8 cellular contexts compared by ENCODE assay signal in the genomic region with DNA sequence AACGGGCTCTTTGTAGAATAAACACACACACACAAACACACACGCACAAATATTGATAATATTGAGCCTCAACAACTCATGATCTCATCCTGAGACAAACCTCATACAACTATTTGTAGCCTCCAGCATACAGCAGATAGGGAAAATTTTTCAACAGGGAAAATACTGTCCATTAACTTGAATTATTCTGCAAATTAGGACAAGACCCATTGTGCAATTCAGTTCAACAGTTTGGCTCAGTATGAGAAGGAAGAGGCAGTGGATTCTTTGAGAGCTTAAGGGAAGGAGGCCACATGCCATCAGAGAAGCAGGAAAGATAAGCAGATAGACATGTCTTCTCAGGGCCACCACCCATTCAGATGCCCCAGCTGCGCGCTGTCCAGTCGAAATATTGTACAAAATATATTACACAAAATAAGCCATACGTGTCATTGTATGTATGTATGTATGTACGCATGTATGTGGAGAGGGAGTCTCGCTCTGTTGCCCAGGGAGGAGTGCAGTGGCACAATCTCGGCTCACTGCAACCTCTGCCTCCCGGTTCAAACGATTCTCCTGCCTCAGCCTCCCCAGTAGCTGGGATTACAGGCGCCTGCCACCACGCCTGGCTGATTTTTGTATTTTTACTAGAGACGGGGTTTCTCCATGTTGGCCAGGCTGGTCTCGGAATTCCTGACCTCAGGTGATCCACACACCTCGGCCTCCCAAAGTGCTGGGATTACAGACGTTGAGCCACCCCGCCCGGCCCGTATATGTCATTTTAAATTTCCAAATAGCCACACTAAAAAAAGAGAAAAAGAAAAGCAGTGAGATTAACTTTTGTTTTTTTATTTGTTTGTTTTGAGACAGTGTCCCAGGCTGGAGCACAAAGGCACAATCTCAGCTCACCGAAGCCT. TPM values are rescaled to one million over a fixed set of nuclear protein-coding genes. Genes with fewer than 3 reads are reported as not detected.
DNase-seq lines count a peak whose midpoint lies in the region; ATAC-seq and TF ChIP-seq lines count a peak whose summit lies in the region.

No MANE protein-coding gene starts in this region.

- H3K9ac ChIP-seq in Karpas-422 (ENCODE audit: low read length), result peak overlapping the region; percentile 95

- no peaks in the 10 kb centered on the region for H3K9me2 ChIP-seq in Karpas-422 (replicated peaks; ENCODE audit: insufficient read depth, low read length)

- peaks cover 59% of the 10 kb centered on the region for H3K4me1 ChIP-seq in Karpas-422 (ENCODE audit: low read length)

- H3K9me3 Mint-ChIP-seq in nephron, result no peaks in the 10 kb centered on the region

- H3K27me3 ChIP-seq in Karpas-422 (ENCODE audit: low read length), result no peaks in the 10 kb centered on the region

- H3K27ac ChIP-seq in C4-2B, result peak overlapping the region; percentile 97; the same call in 1 of the 2 replicates
- H3K27ac ChIP-seq in Karpas-422 (ENCODE audit: low read length), result no peak overlapping the region

- ATAC-seq in HG02870 (IDR thresholded peaks at IDR 0.05; ENCODE audit: unreplicated experiment), result no peak

- peaks cover 76% of the 10 kb centered on the region for H3K4me1 Mint-ChIP-seq in nephron

- H2AFZ ChIP-seq in Karpas-422 (ENCODE audit: low read length), result no peak overlapping the region

- peaks cover 20% of the 10 kb centered on the region for H4K20me1 ChIP-seq in Karpas-422 (ENCODE audit: insufficient read depth, low read depth, low read length)

- TF ChIP-seq CTCF in C4-2B (conservative IDR thresholded peaks at IDR 0.05) (no peak), choroid plexus epithelial cell (conservative IDR thresholded peaks at IDR 0.05; ENCODE audit: low read depth, low read length) (no peak), nephron (IDR thresholded peaks at IDR 0.05; ENCODE audit: unreplicated experiment in 3 of 3) (no peak)

- H3K79me2 ChIP-seq in Karpas-422 (ENCODE audit: low read length), result peaks cover 71% of the 10 kb centered on the region

- no peaks in the 10 kb centered on the region for H3K9me3 ChIP-seq in Karpas-422 (ENCODE audit: low read length)

- H3K36me3 Mint-ChIP-seq in nephron (ENCODE audit: low read depth), result peaks cover 22% of the 10 kb centered on the region

- H3K36me3 ChIP-seq in Karpas-422 (ENCODE audit: insufficient read depth, low read length), result peaks cover 10% of the 10 kb centered on the region; the same call in 1 of the 2 replicates

- H3K4me2 ChIP-seq in Karpas-422 (ENCODE audit: low read depth, low read length, poor library complexity, severe bottlenecking), result peak overlapping the region; percentile 91

- DNase-seq in Karpas-422 (no peak), choroid plexus epithelial cell (ENCODE audit: low read depth) (no peak), NCI-H2171 (lab: John Stamatoyannopoulos, UW) (no peak), HuH-7.5 (ENCODE audit: low spot score) (no peak)
- no peak for DNase-seq in activated CD4-positive, CD25-positive, alpha-beta regulatory T cell treated with anti-CD3 and anti-CD28 coated beads, Interleukin-2, amount 50 U/mL, for 72 hours

- peak overlapping the region; percentile 85 to 90 (median 86) for H3K4me3 Mint-ChIP-seq in nephron

- no peaks in the 10 kb centered on the region for H3K27me3 Mint-ChIP-seq in nephron (ENCODE audit: low read depth)

- H3K27ac Mint-ChIP-seq in nephron, result peak overlapping the region; percentile 74 to 82 (median 80)

- H3K4me3 ChIP-seq in Karpas-422 (ENCODE audit: low read length), result peak overlapping the region; percentile 94; the same call in 1 of the 2 replicates
- H3K4me3 ChIP-seq in choroid plexus epithelial cell (ENCODE audit: low read depth, low read length), result peak overlapping the region; percentile 85

RNA-seq across cellular contexts. Expression of a gene that starts 1.8 kb away (rescaled TPM):
- 28.4 and 54.9 TPM in 2 replicates for total RNA-seq in Karpas-422 (2014; rRNA removed; shearing (Covaris generic); ENCODE audit: low replicate concordance)

RNA-seq across cellular contexts. Expression of a gene that starts 52.6 kb away (rescaled TPM):
- 28.5 and 49.6 TPM in 2 replicates for total RNA-seq in Karpas-422 (2014; rRNA removed; shearing (Covaris generic); ENCODE audit: low replicate concordance)

RNA-seq across cellular contexts. Expression of a gene that starts 56.1 kb away (rescaled TPM):
- total RNA-seq in Karpas-422 (2014; rRNA removed; shearing (Covaris generic); ENCODE audit: low replicate concordance), result 171 and 183 TPM in 2 replicates
